1 cellular context compared by ENCODE assay signal in the genomic region with DNA sequence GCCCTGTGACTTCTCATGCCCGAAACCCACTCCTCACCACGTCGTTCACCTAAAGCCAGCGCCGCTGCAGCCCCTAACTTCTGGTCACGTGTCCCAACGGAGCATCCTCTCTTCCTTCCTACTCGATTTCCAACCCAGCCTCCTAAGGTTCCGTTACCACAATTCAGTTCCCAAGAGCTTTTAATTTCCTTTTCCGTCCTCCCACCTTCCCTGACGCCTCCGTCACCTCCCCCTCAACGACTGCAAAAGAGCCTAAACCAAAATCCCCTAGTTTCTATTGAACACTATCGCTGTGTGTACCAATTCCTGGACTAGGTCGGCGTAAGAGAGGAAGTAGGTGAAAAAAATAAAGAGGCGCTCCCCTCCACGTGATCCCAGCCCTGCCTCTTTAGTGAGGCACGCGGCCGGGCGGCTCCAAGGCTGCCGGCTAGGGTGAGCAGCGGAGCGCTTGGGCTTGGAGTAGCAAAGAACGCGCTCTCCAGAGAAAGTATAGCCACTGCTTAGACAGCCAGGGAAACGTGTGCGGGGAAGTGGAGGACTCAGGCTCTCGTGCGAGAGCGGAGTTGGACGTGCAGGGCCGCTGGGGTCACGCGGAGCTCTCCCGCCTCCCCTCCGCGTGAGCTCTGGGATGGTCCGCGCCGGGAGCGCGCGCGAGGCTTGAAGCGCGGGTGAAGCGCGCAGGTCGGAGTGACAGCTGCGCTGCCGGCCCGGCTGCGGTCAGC.
A peak's percentile ranks its signal among the peaks of the same experiment; 100 is the strongest.
TF ChIP-seq lines count a peak whose summit lies in the region.

A gene (plus strand): TSS at position 685 of the 722 bp plus-strand sequence.
A gene (minus strand): TSS at position 82 of the 722 bp plus-strand sequence. CDS start 1,189 bp downstream, outside the sequence.

TF ChIP-seq in SK-N-SH, 30 proteins besides CTCF, POLR2A, EP300 and RAD21 (continued from another document):
- TF ChIP-seq, protein P1, sequence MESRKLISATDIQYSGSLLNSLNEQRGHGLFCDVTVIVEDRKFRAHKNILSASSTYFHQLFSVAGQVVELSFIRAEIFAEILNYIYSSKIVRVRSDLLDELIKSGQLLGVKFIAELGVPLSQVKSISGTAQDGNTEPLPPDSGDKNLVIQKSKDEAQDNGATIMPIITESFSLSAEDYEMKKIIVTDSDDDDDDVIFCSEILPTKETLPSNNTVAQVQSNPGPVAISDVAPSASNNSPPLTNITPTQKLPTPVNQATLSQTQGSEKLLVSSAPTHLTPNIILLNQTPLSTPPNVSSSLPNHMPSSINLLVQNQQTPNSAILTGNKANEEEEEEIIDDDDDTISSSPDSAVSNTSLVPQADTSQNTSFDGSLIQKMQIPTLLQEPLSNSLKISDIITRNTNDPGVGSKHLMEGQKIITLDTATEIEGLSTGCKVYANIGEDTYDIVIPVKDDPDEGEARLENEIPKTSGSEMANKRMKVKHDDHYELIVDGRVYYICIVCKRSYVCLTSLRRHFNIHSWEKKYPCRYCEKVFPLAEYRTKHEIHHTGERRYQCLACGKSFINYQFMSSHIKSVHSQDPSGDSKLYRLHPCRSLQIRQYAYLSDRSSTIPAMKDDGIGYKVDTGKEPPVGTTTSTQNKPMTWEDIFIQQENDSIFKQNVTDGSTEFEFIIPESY (IDR thresholded peaks at IDR 0.05; ENCODE audit: borderline replicate concordance, low read depth) = peak; percentile 46; the same call in 1 of the 2 replicates
- TF ChIP-seq, protein P2, sequence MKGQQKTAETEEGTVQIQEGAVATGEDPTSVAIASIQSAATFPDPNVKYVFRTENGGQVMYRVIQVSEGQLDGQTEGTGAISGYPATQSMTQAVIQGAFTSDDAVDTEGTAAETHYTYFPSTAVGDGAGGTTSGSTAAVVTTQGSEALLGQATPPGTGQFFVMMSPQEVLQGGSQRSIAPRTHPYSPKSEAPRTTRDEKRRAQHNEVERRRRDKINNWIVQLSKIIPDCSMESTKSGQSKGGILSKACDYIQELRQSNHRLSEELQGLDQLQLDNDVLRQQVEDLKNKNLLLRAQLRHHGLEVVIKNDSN (IDR thresholded peaks at IDR 0.05; ENCODE audit: borderline replicate concordance, low read depth) = peak; percentile 97
- TF ChIP-seq NRF1 (IDR thresholded peaks at IDR 0.05; ENCODE audit: low read depth, low read length) = 0 out of 2 replicates have a peak, but pooled peaks have one; percentile 27
- TF ChIP-seq JUND (IDR thresholded peaks at IDR 0.05) = no peak; the same call in 1 of the 2 replicates
- TF ChIP-seq RXRA (IDR thresholded peaks at IDR 0.05; ENCODE audit: borderline replicate concordance, low read depth) = no peak
- no peak for TF ChIP-seq RFX5 (IDR thresholded peaks at IDR 0.05; ENCODE audit: low read length)
- TF ChIP-seq, protein P3, sequence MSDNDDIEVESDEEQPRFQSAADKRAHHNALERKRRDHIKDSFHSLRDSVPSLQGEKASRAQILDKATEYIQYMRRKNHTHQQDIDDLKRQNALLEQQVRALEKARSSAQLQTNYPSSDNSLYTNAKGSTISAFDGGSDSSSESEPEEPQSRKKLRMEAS (IDR thresholded peaks at IDR 0.05; ENCODE audit: low read depth) = peak; percentile 97
- peak; percentile 93 for TF ChIP-seq ELF1 (IDR thresholded peaks at IDR 0.05)
- peak; percentile 99 for TF ChIP-seq MXI1 (IDR thresholded peaks at IDR 0.05; ENCODE audit: low read depth, low read length)
- peak; percentile 100 for TF ChIP-seq SIN3A (IDR thresholded peaks at IDR 0.05; ENCODE audit: borderline replicate concordance, low read depth, low read length)
- TF ChIP-seq TAF1 (IDR thresholded peaks at IDR 0.05; ENCODE audit: borderline replicate concordance, low read depth, low read length) = peak; percentile 93
- TF ChIP-seq GABPA (IDR thresholded peaks at IDR 0.05; ENCODE audit: low read depth) = peak; percentile 89
- peak; percentile 32; the same call in 1 of the 2 replicates for TF ChIP-seq RCOR1 (IDR thresholded peaks at IDR 0.05; ENCODE audit: low read length)
